10 cellular contexts compared by ENCODE assay signal in genomic region chr13:33204130-33204927, GRCh38.
DNase-seq lines count a peak whose midpoint lies in the region; ATAC-seq, FAIRE-seq and TF ChIP-seq lines count a peak whose summit lies in the region.
"Had no signal": no experiment of that assay in that cellular context is flagged by ENCODE, and none has a peak within 500 bp of the region (broad histone marks: within the 10 kb centered on the region; RNA-seq: fewer than 3 reads in every experiment).

No MANE protein-coding gene starts in this region.

- H3K4me1 ChIP-seq in ovary (ENCODE audit: insufficient read depth): peaks cover 10% of the 10 kb centered on the region

- peaks cover 9% of the 10 kb centered on the region for H3K27me3 Mint-ChIP-seq in activated naive CD4-positive, alpha-beta T cell treated with anti-CD3 and anti-CD28 coated beads, Interleukin-2, amount 10 ng/mL, durations not matched to agents 7 days and 5 days

- no peak overlapping the region for H3K27ac Mint-ChIP-seq in activated naive CD4-positive, alpha-beta T cell treated with anti-CD3 and anti-CD28 coated beads, Interleukin-2, amount 10 ng/mL, durations not matched to agents 7 days and 5 days

- H3K36me3 Mint-ChIP-seq in activated naive CD4-positive, alpha-beta T cell treated with anti-CD3 and anti-CD28 coated beads, Interleukin-2, amount 10 ng/mL, durations not matched to agents 7 days and 5 days: no peaks in the 10 kb centered on the region

- H3K4me3 Mint-ChIP-seq in activated naive CD4-positive, alpha-beta T cell treated with anti-CD3 and anti-CD28 coated beads, Interleukin-2, amount 10 ng/mL, durations not matched to agents 7 days and 5 days: no peak overlapping the region

- H3K36me3 ChIP-seq in ovary: no peaks in the 10 kb centered on the region
- H3K36me3 ChIP-seq: cardiac muscle cell had no signal

- H3K27me3 ChIP-seq in ovary: no peaks in the 10 kb centered on the region
- H3K27me3 ChIP-seq: cardiac muscle cell had no signal

- 30 to 38% (median 33%) methylated on average over 12 of the region's 12 CpGs for WGBS in ovary, 3 donors

- CTCF ChIA-PET in activated naive CD4-positive, alpha-beta T cell treated with anti-CD3 and anti-CD28 coated beads, Interleukin-2, amount 10 ng/mL, durations not matched to agents 7 days and 5 days (lab: Charles Lee): no interaction called here

- TF ChIP-seq POLR2A in ovary (IDR thresholded peaks at IDR 0.05): no peak

- no peaks in the 10 kb centered on the region for H3K9me3 ChIP-seq in ovary

- no peak for TF ChIP-seq EP300 in ovary (IDR thresholded peaks at IDR 0.05)

- no peak for TF ChIP-seq CTCF in ovary (IDR thresholded peaks at IDR 0.05)

- intact Hi-C loops in ovary (cut with DNase I): no loop called here

- no peak overlapping the region for H3K27ac ChIP-seq in ovary
- H3K27ac ChIP-seq: cardiac muscle cell had no signal

- H3K9me3 Mint-ChIP-seq in activated naive CD4-positive, alpha-beta T cell treated with anti-CD3 and anti-CD28 coated beads, Interleukin-2, amount 10 ng/mL, durations not matched to agents 7 days and 5 days: no peaks in the 10 kb centered on the region

- H3K4me3 ChIP-seq in ovary: peak overlapping the region; percentile 27
- H3K4me3 ChIP-seq: cardiac muscle cell had no signal

- peak; percentile 29 for FAIRE-seq in endometrium (lab: Jason Lieb, UNC)

- peak; percentile 29 for ATAC-seq in HG02981 (IDR thresholded peaks at IDR 0.05; ENCODE audit: unreplicated experiment)
- no peak for ATAC-seq in GM21367 (IDR thresholded peaks at IDR 0.05; ENCODE audit: unreplicated experiment)

- DNase-seq in Daoy (ENCODE audit: low read depth) (peak; percentile 68), ovary (peak; percentile 44 to 65 (median 55)), NCI-H1048 (lab: John Stamatoyannopoulos, UW) (no peak)
- DNase-seq in activated naive CD4-positive, alpha-beta T cell treated with anti-CD3 and anti-CD28 coated beads, Interleukin-2, amount 10 ng/mL, durations not matched to agents 7 days and 5 days: no peak
- DNase-seq in activated CD4-positive, CD25-positive, alpha-beta regulatory T cell treated with anti-CD3 and anti-CD28 coated beads, Interleukin-2, amount 50 U/mL, for 72 hours: no peak
- DNase-seq: NCI-H748 treated with DMSO at 0.1 percent for 48 hours had no signal

- peaks cover 17% of the 10 kb centered on the region for H3K4me1 Mint-ChIP-seq in activated naive CD4-positive, alpha-beta T cell treated with anti-CD3 and anti-CD28 coated beads, Interleukin-2, amount 10 ng/mL, durations not matched to agents 7 days and 5 days

Comparison
In these comparisons a context has a peak if more than half of its experiments do, and no peak if none do; other contexts are left out.
1. DNase-seq: peak in Daoy (single experiment) and ovary (5 of 5); none in activated naive CD4-positive, alpha-beta T cell treated with anti-CD3 and anti-CD28 coated beads, Interleukin-2, amount 10 ng/mL, durations not matched to agents 7 days and 5 days (single experiment), activated CD4-positive, CD25-positive, alpha-beta regulatory T cell treated with anti-CD3 and anti-CD28 coated beads, Interleukin-2, amount 50 U/mL, for 72 hours (single experiment) and NCI-H1048 (single experiment).